ENCODE assay signal across 11 cellular contexts in the genomic region with DNA sequence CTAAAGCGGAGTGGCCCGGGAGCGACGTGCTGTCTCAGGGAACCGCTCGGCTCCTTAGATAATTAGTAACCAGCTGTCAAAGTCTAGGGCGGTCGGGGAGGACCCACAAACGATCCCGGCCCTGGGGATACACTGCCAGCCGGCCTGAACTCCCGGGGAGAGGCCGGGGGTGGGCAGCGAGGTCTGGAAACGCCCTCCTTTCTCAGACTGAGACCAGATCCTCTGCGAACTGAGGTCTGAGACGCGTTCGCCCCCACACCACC. TPM values are rescaled to one million over a fixed set of nuclear protein-coding genes. Genes with fewer than 3 reads are reported as not detected.
DNase-seq lines count a peak whose midpoint lies in the region; ATAC-seq and TF ChIP-seq lines count a peak whose summit lies in the region.
"Had no signal": no experiment of that assay in that cellular context is flagged by ENCODE, and none has a peak within 500 bp of the region (broad histone marks: within the 10 kb centered on the region; RNA-seq: fewer than 3 reads in every experiment).

No MANE protein-coding gene starts in this region.

- H2AFZ ChIP-seq in neuron (ENCODE audit: low read depth, low read length) = peak overlapping the region; percentile 68
- H2AFZ ChIP-seq in osteoblast (ENCODE audit: low read length) = no peak overlapping the region

- H3K4me3 Mint-ChIP-seq in endothelial cell (ENCODE audit: unreplicated experiment) = no peak overlapping the region

- DNase-seq in endothelial cell (ENCODE audit: low spot score) = peak; percentile 30
- DNase-seq in NCI-H2227 (lab: John Stamatoyannopoulos, UW; ENCODE audit: unreplicated experiment) = no peak
- DNase-seq in osteoblast (ENCODE audit: insufficient read length, low spot score, missing footprints) = no peak
- no peak for DNase-seq in NK-92 treated with Interleukin-12 subunit alpha and Interleukin-12 subunit beta, amount 100 ng/mL, for 24 hours (lab: John Stamatoyannopoulos, UW)

- H3K9me3 Mint-ChIP-seq in endothelial cell (ENCODE audit: unreplicated experiment) = no peaks in the 10 kb centered on the region

- H3K4me1 ChIP-seq in ES-I3 (ENCODE audit: insufficient read depth, low read length) (peaks cover 3% of the 10 kb centered on the region; the same call in 1 of the 2 replicates), neuron (ENCODE audit: insufficient read depth, low read length) (peaks cover 15% of the 10 kb centered on the region), osteoblast (ENCODE audit: insufficient read depth, low read length) (no peaks in the 10 kb centered on the region)

- H4K20me1 ChIP-seq in osteoblast (ENCODE audit: insufficient read depth, low read length) = no peaks in the 10 kb centered on the region

- H3K36me3 ChIP-seq in ES-I3 (ENCODE audit: insufficient read depth, low read length) (no peaks in the 10 kb centered on the region), neuron (ENCODE audit: insufficient read depth, low read length) (no peaks in the 10 kb centered on the region), osteoblast (ENCODE audit: insufficient read depth, low read length) (no peaks in the 10 kb centered on the region)

- ATAC-seq in HG02759 (IDR thresholded peaks at IDR 0.05; ENCODE audit: unreplicated experiment) (peak; percentile 20), GM21723 (IDR thresholded peaks at IDR 0.05; ENCODE audit: unreplicated experiment) (no peak)

- H3K27ac ChIP-seq in osteoblast (ENCODE audit: low read depth, low read length) = no peak overlapping the region
- H3K27ac ChIP-seq: HL-60, RWPE1 had no signal

- no peaks in the 10 kb centered on the region for H3K36me3 Mint-ChIP-seq in endothelial cell (ENCODE audit: low read depth, unreplicated experiment)

- no peak overlapping the region for H3K27ac Mint-ChIP-seq in endothelial cell (ENCODE audit: unreplicated experiment)

- H3K4me1 Mint-ChIP-seq in endothelial cell (ENCODE audit: unreplicated experiment) = peaks cover 5% of the 10 kb centered on the region

- no peaks in the 10 kb centered on the region for H3K79me2 ChIP-seq in osteoblast (ENCODE audit: insufficient read depth, low read length)

- H3K27me3 Mint-ChIP-seq in endothelial cell (ENCODE audit: unreplicated experiment) = peaks cover 16% of the 10 kb centered on the region

- no peak overlapping the region for H3K4me3 ChIP-seq in neuron (ENCODE audit: low read length)
- no peak overlapping the region for H3K4me3 ChIP-seq in osteoblast (ENCODE audit: insufficient read depth, low read length)

- H3K27me3 ChIP-seq in neuron (ENCODE audit: insufficient read depth, low read length) (peaks cover 86% of the 10 kb centered on the region), osteoblast (ENCODE audit: insufficient read depth, low read length) (peaks cover 98% of the 10 kb centered on the region)

- no peak overlapping the region for H3K4me2 ChIP-seq in osteoblast (ENCODE audit: insufficient read depth, low read length)

- peak overlapping the region; percentile 84; the same call in 1 of the 2 replicates for H3K9ac ChIP-seq in ES-I3 (ENCODE audit: low read depth, low read length)

- TF ChIP-seq CTCF in endothelial cell (IDR thresholded peaks at IDR 0.05; ENCODE audit: unreplicated experiment) (no peak), osteoblast (IDR thresholded peaks at IDR 0.05; ENCODE audit: extremely low read depth, low read depth, low read length) (no peak)

- no peaks in the 10 kb centered on the region for H3K9me3 ChIP-seq in ES-I3 (ENCODE audit: control insufficient read depth, insufficient read depth, low read length)
- no peaks in the 10 kb centered on the region for H3K9me3 ChIP-seq in neuron (ENCODE audit: low read length)
- no peaks in the 10 kb centered on the region for H3K9me3 ChIP-seq in osteoblast (ENCODE audit: low read depth, low read length)

RNA-seq across cellular contexts. Expression of gene HNF1B, which starts 1.3 kb away (rescaled TPM):
- total RNA-seq in endothelial cell (ENCODE audit: unreplicated experiment) = 0.13 TPM
- not detected in 2 replicates for total RNA-seq in osteoblast
- total RNA-seq: lung microvascular endothelial cell had no signal
